ENCODE assay signal across 23 cellular contexts in genomic region chr5:12217039-12217438, GRCh38.
"Had no signal": no experiment of that assay in that cellular context is flagged by ENCODE, and none has a peak within 500 bp of the region (broad histone marks: within the 10 kb centered on the region; RNA-seq: fewer than 3 reads in every experiment).

No MANE protein-coding gene starts in this region.

- ATAC-seq: activated T-cell treated with anti-CD3 and anti-CD28 coated beads, Interleukin-2, amount 50 U/mL, for 72 hours; T-cell had no signal

- H3K4me3 Mint-ChIP-seq: activated CD4-positive, alpha-beta memory T cell treated with anti-CD3 and anti-CD28 coated beads, Interleukin-2, amount 10 ng/mL, durations not matched to agents 7 days and 5 days; activated CD4-positive, alpha-beta T cell treated with anti-CD3 and anti-CD28 coated beads, Interleukin-2, amount 10 ng/mL, durations not matched to agents 7 days and 5 days; activated naive CD4-positive, alpha-beta T cell treated with anti-CD3 and anti-CD28 coated beads, Interleukin-2, amount 10 ng/mL, durations not matched to agents 7 days and 5 days; activated naive CD8-positive, alpha-beta T cell treated with anti-CD3 and anti-CD28 coated beads for 36 hours; activated T-cell treated with anti-CD3 and anti-CD28 coated beads, Interleukin-2, amount 50 U/mL, for 72 hours; T-cell had no signal

- H3K27me3 Mint-ChIP-seq: activated CD4-positive, alpha-beta memory T cell treated with anti-CD3 and anti-CD28 coated beads, Interleukin-2, amount 10 ng/mL, durations not matched to agents 7 days and 5 days; activated CD4-positive, alpha-beta T cell treated with anti-CD3 and anti-CD28 coated beads, Interleukin-2, amount 10 ng/mL, durations not matched to agents 7 days and 5 days; activated naive CD4-positive, alpha-beta T cell treated with anti-CD3 and anti-CD28 coated beads, Interleukin-2, amount 10 ng/mL, durations not matched to agents 7 days and 5 days; activated naive CD8-positive, alpha-beta T cell treated with anti-CD3 and anti-CD28 coated beads for 36 hours; T-cell had no signal

- H3K36me3 Mint-ChIP-seq: activated naive CD4-positive, alpha-beta T cell treated with anti-CD3 and anti-CD28 coated beads, Interleukin-2, amount 10 ng/mL, durations not matched to agents 7 days and 5 days; activated naive CD8-positive, alpha-beta T cell treated with anti-CD3 and anti-CD28 coated beads for 36 hours; T-cell had no signal

- DNase-seq: activated CD4-positive, alpha-beta memory T cell treated with anti-CD3 and anti-CD28 coated beads, Interleukin-2, amount 10 ng/mL, durations not matched to agents 7 days and 5 days; activated CD4-positive, alpha-beta T cell treated with anti-CD3 and anti-CD28 coated beads, Interleukin-2, amount 10 ng/mL, durations not matched to agents 7 days and 5 days; activated CD4-positive, CD25-positive, alpha-beta regulatory T cell; activated CD8-positive, alpha-beta memory T cell treated with anti-CD3 and anti-CD28 coated beads, Interleukin-2, amount 50 U/mL, for 4 hours; activated gamma-delta T cell treated with Interleukin-2 at 50 U/mL for 16 hours; activated naive CD4-positive, alpha-beta T cell treated with anti-CD3 and anti-CD28 coated beads, Interleukin-2, amount 10 ng/mL, durations not matched to agents 7 days and 5 days; activated naive CD8-positive, alpha-beta T cell treated with anti-CD3 and anti-CD28 coated beads for 36 hours; activated T-cell treated with anti-CD3 and anti-CD28 coated beads, Interleukin-2, amount 50 U/mL, for 72 hours; cerebellar nuclear complex; Karpas-422; MM.1S; NCI-H1105; NCI-H1436; NCI-H1694 treated with DMSO at 0.1 percent for 48 hours; NCI-H2029 treated with DMSO at 0.1 percent for 48 hours; NCI-H510A treated with DMSO at 0.1 percent for 48 hours; NCI-H69; NK-92 treated with Interleukin-12 subunit alpha and Interleukin-12 subunit beta, amount 100 ng/mL, for 24 hours; SIG-M5; T-cell; T-helper 2 cell; T1000 had no signal

- H3K27ac Mint-ChIP-seq: activated CD4-positive, alpha-beta memory T cell treated with anti-CD3 and anti-CD28 coated beads, Interleukin-2, amount 10 ng/mL, durations not matched to agents 7 days and 5 days; activated CD4-positive, alpha-beta T cell treated with anti-CD3 and anti-CD28 coated beads, Interleukin-2, amount 10 ng/mL, durations not matched to agents 7 days and 5 days; activated naive CD4-positive, alpha-beta T cell treated with anti-CD3 and anti-CD28 coated beads, Interleukin-2, amount 10 ng/mL, durations not matched to agents 7 days and 5 days; activated naive CD8-positive, alpha-beta T cell treated with anti-CD3 and anti-CD28 coated beads for 36 hours; activated T-cell treated with anti-CD3 and anti-CD28 coated beads, Interleukin-2, amount 50 U/mL, for 72 hours; activated T-helper 2 cell treated with anti-CD3 and anti-CD28 coated beads, Interferon-gamma antibody, Interleukin-2, Interleukin-4, amounts not matched to agents 10 μg/mL and 5 μg/mL and 100 μg/mL, durations not matched to agents 14 hours and 24 hours and 36 hours; T-cell had no signal

- H3K4me1 Mint-ChIP-seq: activated CD4-positive, alpha-beta memory T cell treated with anti-CD3 and anti-CD28 coated beads, Interleukin-2, amount 10 ng/mL, durations not matched to agents 7 days and 5 days; activated CD4-positive, alpha-beta T cell treated with anti-CD3 and anti-CD28 coated beads, Interleukin-2, amount 10 ng/mL, durations not matched to agents 7 days and 5 days; activated naive CD4-positive, alpha-beta T cell treated with anti-CD3 and anti-CD28 coated beads, Interleukin-2, amount 10 ng/mL, durations not matched to agents 7 days and 5 days; activated naive CD8-positive, alpha-beta T cell treated with anti-CD3 and anti-CD28 coated beads for 36 hours; T-cell had no signal
